ENCODE assay signal across 8 cellular contexts in the genomic region with DNA sequence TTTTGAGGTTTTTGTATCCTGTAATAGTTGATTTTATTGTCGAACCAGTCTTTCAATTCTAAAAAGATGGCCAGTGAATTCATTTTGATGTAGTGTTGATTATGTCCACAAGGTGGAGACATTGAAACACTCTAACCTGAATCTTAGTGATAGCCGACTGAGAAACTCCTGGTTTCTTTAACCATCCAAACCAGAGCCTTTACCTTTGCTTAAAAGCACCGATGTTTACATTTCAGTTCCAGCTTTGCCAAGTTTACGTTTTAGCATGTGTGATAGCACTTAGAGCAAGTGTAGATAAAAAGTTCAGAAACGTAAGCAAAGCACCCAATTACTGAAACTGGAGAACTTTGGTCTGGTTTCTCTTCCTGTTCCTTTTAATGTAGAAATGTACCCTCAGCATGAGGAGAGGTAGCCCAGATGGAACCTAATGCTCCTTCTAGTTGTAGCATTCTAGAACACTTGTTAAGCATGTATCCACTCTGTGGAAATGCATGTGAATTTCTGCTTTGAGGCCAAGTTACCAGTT.
DNase-seq lines count a peak whose midpoint lies in the region; ATAC-seq, FAIRE-seq and TF ChIP-seq lines count a peak whose summit lies in the region.

No MANE protein-coding gene starts in this region.

- TF ChIP-seq POLR2A in H54 (IDR thresholded peaks at IDR 0.05; ENCODE audit: low read depth, low read length), result no peak

- DNase-seq in COLO829 (ENCODE audit: low spot score), result peak; percentile 39
- DNase-seq in NCI-H187 treated with DMSO at 0.1 percent for 48 hours (lab: John Stamatoyannopoulos, UW), result peak; percentile 33
- no peak for DNase-seq in activated CD4-positive, alpha-beta memory T cell treated with anti-CD3 and anti-CD28 coated beads, Interleukin-2, amount 10 ng/mL, durations not matched to agents 7 days and 5 days
- peak; percentile 70 for DNase-seq in globus pallidus (ENCODE audit: low spot score)
- no peak for DNase-seq in psoas muscle
- DNase-seq in H54 (ENCODE audit: insufficient read length, low spot score), result no peak

- peaks cover 0 to 11% of the 10 kb centered on the region in 2 donors for H3K36me3 ChIP-seq in psoas muscle (ENCODE audit: insufficient read depth in 1 of 2, low read depth in 1 of 2)

- POLR2A ChIA-PET in activated CD4-positive, alpha-beta memory T cell treated with anti-CD3 and anti-CD28 coated beads, Interleukin-2, amount 10 ng/mL, durations not matched to agents 7 days and 5 days (lab: Charles Lee), result interaction anchor here (0.7 kb wide), 1 partner anchor 38 kb away, joined by 3 read pairs; no protein-coding TSS in a partner anchor

- H3K27ac Mint-ChIP-seq in activated CD4-positive, alpha-beta memory T cell treated with anti-CD3 and anti-CD28 coated beads, Interleukin-2, amount 10 ng/mL, durations not matched to agents 7 days and 5 days, result no peak overlapping the region

- WGBS in psoas muscle, 3 donors, result 8 to 11% (median 11%) methylated on average over 5 of the region's 5 CpGs

- H3K27ac ChIP-seq in psoas muscle, result no peak overlapping the region

- H3K9me3 Mint-ChIP-seq in activated CD4-positive, alpha-beta memory T cell treated with anti-CD3 and anti-CD28 coated beads, Interleukin-2, amount 10 ng/mL, durations not matched to agents 7 days and 5 days, result no peaks in the 10 kb centered on the region

- peaks cover 8% of the 10 kb centered on the region for H3K4me1 Mint-ChIP-seq in activated CD4-positive, alpha-beta memory T cell treated with anti-CD3 and anti-CD28 coated beads, Interleukin-2, amount 10 ng/mL, durations not matched to agents 7 days and 5 days

- no peaks in the 10 kb centered on the region for H3K36me3 Mint-ChIP-seq in activated CD4-positive, alpha-beta memory T cell treated with anti-CD3 and anti-CD28 coated beads, Interleukin-2, amount 10 ng/mL, durations not matched to agents 7 days and 5 days (ENCODE audit: low read depth)

- no peak for FAIRE-seq in H54 (lab: Jason Lieb, UNC)

- peaks cover 25% of the 10 kb centered on the region for H3K27me3 Mint-ChIP-seq in activated CD4-positive, alpha-beta memory T cell treated with anti-CD3 and anti-CD28 coated beads, Interleukin-2, amount 10 ng/mL, durations not matched to agents 7 days and 5 days

- H3K4me1 ChIP-seq in psoas muscle, result peaks cover 15% of the 10 kb centered on the region

- no peak overlapping the region for H3K4me3 ChIP-seq in psoas muscle

- intact Hi-C loops in psoas muscle (cut with DNase I), result loop anchor here (2.0 to 10.0 kb wide), 7 partner anchors 51 to 401 kb away; no protein-coding TSS in a partner anchor

- H3K4me3 Mint-ChIP-seq in activated CD4-positive, alpha-beta memory T cell treated with anti-CD3 and anti-CD28 coated beads, Interleukin-2, amount 10 ng/mL, durations not matched to agents 7 days and 5 days, result peak overlapping the region; percentile 6

- H3K27me3 ChIP-seq in psoas muscle (ENCODE audit: insufficient read depth in 3 of 3, low read length in 2 of 3), result no peaks in the 10 kb centered on the region

- CTCF ChIA-PET in activated CD4-positive, alpha-beta memory T cell treated with anti-CD3 and anti-CD28 coated beads, Interleukin-2, amount 10 ng/mL, durations not matched to agents 7 days and 5 days (lab: Charles Lee), result interaction anchor here (0.7 to 3.7 kb wide), 16 partner anchors 8 to 402 kb away, joined by 3 to 21 read pairs (median 4); no protein-coding TSS in a partner anchor

- ATAC-seq in GM18868 (IDR thresholded peaks at IDR 0.05; ENCODE audit: unreplicated experiment) (peak; percentile 86), HG02981 (IDR thresholded peaks at IDR 0.05; ENCODE audit: unreplicated experiment) (peak; percentile 95), psoas muscle (peak in 3 of 4 donors; percentile 57 to 72 (median 59))

- peak; percentile 78 for TF ChIP-seq CTCF in psoas muscle (IDR thresholded peaks at IDR 0.05)

- H3K9me3 ChIP-seq in psoas muscle, result no peaks in the 10 kb centered on the region

Comparison
In these comparisons a context has a peak if more than half of its experiments do, and no peak if none do; other contexts are left out.
1. DNase-seq: peak in COLO829 (single experiment), NCI-H187 treated with DMSO at 0.1 percent for 48 hours (single experiment) and globus pallidus (single experiment); none in activated CD4-positive, alpha-beta memory T cell treated with anti-CD3 and anti-CD28 coated beads, Interleukin-2, amount 10 ng/mL, durations not matched to agents 7 days and 5 days (single experiment), psoas muscle (0 of 2) and H54 (single experiment).
2. Peak in every context shown above with its lines, with median percentiles within 50 percentile points of each other: ATAC-seq.